In genomic region chr17:37774508-37774907, GRCh38 we compare ENCODE assay signal across 9 cellular contexts. TPM values are rescaled to one million over a fixed set of nuclear protein-coding genes. Genes with fewer than 3 reads are reported as not detected.
DNase-seq lines count a peak whose midpoint lies in the region; ATAC-seq, FAIRE-seq and TF ChIP-seq lines count a peak whose summit lies in the region.
"Had no signal": no experiment of that assay in that cellular context is flagged by ENCODE, and none has a peak within 500 bp of the region (broad histone marks: within the 10 kb centered on the region; RNA-seq: fewer than 3 reads in every experiment).

No MANE protein-coding gene starts in this region.

- peak; percentile 44 to 58 for DNase-seq in activated T-cell treated with anti-CD3 and anti-CD28 coated beads, Interleukin-2, amount 50 U/mL, for 72 hours
- DNase-seq in body of pancreas, result no peak
- no peak for DNase-seq in NCI-H1092 treated with DMSO at 0.1 percent for 48 hours (lab: John Stamatoyannopoulos, UW)
- no peak for DNase-seq in HTR-8/SVneo (ENCODE audit: insufficient read length, low spot score)
- no peak for DNase-seq in NCI-H146 (lab: John Stamatoyannopoulos, UW)

- H3K4me1 Mint-ChIP-seq in activated T-cell treated with anti-CD3 and anti-CD28 coated beads, Interleukin-2, amount 50 U/mL, for 72 hours (ENCODE audit: low read depth), result peaks cover 58% of the 10 kb centered on the region

- FAIRE-seq in HTR-8/SVneo (lab: Jason Lieb, UNC), result no peak

- H3K27ac ChIP-seq in body of pancreas, result no peak overlapping the region

- TF ChIP-seq CTCF in body of pancreas (IDR thresholded peaks at IDR 0.05), result no peak

- H3K4me3 ChIP-seq in GM08714 (ENCODE audit: low read length) (peak overlapping the region; percentile 3; the same call in 1 of the 2 replicates), body of pancreas (no peak overlapping the region)

- TF ChIP-seq POLR2A in body of pancreas (IDR thresholded peaks at IDR 0.05), result no peak

- peak; percentile 73 for ATAC-seq in GM19328 (IDR thresholded peaks at IDR 0.05; ENCODE audit: unreplicated experiment)
- peak; percentile 78 for ATAC-seq in HG03097 (IDR thresholded peaks at IDR 0.05; ENCODE audit: low FRiP score, unreplicated experiment)
- ATAC-seq in activated T-cell treated with anti-CD3 and anti-CD28 coated beads, Interleukin-2, amount 50 U/mL, for 72 hours (replicated peaks in 1 of 2), result peak; percentile 92
- ATAC-seq in body of pancreas, result no peak

- intact Hi-C loops in body of pancreas (cut with DNase I), result loop anchor here (10.0 kb wide), 1 partner anchor 120 kb away; no protein-coding TSS in a partner anchor

- no peaks in the 10 kb centered on the region for H3K9me3 ChIP-seq in body of pancreas

- no peaks in the 10 kb centered on the region for H3K36me3 ChIP-seq in body of pancreas (replicated peaks in 1 of 2; ENCODE audit: insufficient read depth in 1 of 2, low read depth in 2 of 2)

- H3K9me3 Mint-ChIP-seq in activated T-cell treated with anti-CD3 and anti-CD28 coated beads, Interleukin-2, amount 50 U/mL, for 72 hours, result no peaks in the 10 kb centered on the region

- no peaks in the 10 kb centered on the region for H3K27me3 ChIP-seq in body of pancreas

- H3K27ac Mint-ChIP-seq in activated T-cell treated with anti-CD3 and anti-CD28 coated beads, Interleukin-2, amount 50 U/mL, for 72 hours, result no peak overlapping the region

- no peaks in the 10 kb centered on the region for H3K4me1 ChIP-seq in body of pancreas

- H3K4me3 Mint-ChIP-seq in activated T-cell treated with anti-CD3 and anti-CD28 coated beads, Interleukin-2, amount 50 U/mL, for 72 hours, result peak overlapping the region; percentile 1 to 17

- H3K27me3 Mint-ChIP-seq in activated T-cell treated with anti-CD3 and anti-CD28 coated beads, Interleukin-2, amount 50 U/mL, for 72 hours (ENCODE audit: low read depth), result peaks cover 13% of the 10 kb centered on the region

- 58 to 67% methylated on average over 5 of the region's 5 CpGs for WGBS in body of pancreas, 2 donors

- no peaks in the 10 kb centered on the region for H3K36me3 Mint-ChIP-seq in activated T-cell treated with anti-CD3 and anti-CD28 coated beads, Interleukin-2, amount 50 U/mL, for 72 hours (ENCODE audit: insufficient read depth in 2 of 2)

RNA-seq across cellular contexts. Expression of gene HNF1B, which starts 29.6 kb away (rescaled TPM):
- total RNA-seq in activated T-cell treated with anti-CD3 and anti-CD28 coated beads, Interleukin-2, amount 50 U/mL, for 72 hours, result under 1 TPM; 0.19 to 0.48 TPM
- total RNA-seq in body of pancreas, result 10 to 100 TPM; 22.3 to 37.6 TPM
- total RNA-seq: LHCN-M2 had no signal

Comparison
In these comparisons a context has a peak if more than half of its experiments do, and no peak if none do; other contexts are left out.
1. DNase-seq: peak in activated T-cell treated with anti-CD3 and anti-CD28 coated beads, Interleukin-2, amount 50 U/mL, for 72 hours (2 of 2); none in body of pancreas (0 of 4), NCI-H1092 treated with DMSO at 0.1 percent for 48 hours (single experiment), HTR-8/SVneo (single experiment) and NCI-H146 (single experiment).
2. RNA of gene HNF1B, which starts 29.6 kb away (total RNA-seq): 22.3 to 37.6 TPM in body of pancreas; 0.19 to 0.48 TPM in activated T-cell treated with anti-CD3 and anti-CD28 coated beads, Interleukin-2, amount 50 U/mL, for 72 hours; every median in the first group is over 10 times any median in the second.